26 cellular contexts compared by ENCODE assay signal in the genomic region with DNA sequence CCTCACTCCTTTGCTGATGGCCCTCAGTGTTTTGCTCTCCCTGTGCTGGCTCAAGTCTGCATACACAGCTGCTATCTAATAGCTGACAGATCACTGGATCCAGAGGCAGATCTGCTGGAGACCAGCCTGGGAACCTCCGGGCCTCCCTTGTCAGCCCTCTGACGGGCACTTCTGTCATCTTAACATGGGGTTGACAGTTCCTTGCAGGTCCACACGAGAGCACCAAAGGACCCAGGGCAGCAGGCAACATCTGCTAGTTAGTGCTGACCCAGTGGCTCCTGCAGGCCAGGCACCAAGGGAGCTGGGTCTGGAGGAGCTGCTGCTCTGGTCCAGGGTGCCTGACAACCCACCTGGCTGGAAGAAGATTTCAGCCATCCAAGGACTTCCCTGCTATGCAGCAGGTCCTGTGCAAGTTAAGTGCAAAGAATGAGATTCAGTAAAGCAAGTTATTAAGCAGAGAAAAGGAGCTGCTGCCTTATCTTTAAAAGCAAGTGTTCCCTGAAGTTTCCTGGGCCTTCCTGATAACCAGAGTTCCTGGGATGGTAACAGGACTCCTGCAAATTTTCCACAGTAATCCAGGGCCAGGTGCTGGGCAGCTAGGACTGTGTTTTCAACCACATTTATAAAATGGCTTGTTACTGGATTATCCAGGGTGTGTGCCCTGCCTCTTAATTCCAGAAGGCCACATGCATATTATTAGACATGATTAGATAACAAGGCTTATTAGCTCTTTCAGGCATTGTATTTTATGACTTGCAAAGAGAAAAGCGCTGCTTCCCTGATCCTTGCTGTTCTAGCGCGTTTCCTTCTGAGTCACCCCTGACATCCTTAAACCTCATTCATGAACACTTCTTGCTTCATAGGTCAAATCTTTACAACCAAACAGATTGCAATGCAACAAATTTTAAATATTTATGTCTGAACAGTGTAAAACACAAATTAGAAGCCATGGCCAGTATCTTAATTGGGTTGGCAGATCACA.
DNase-seq lines count a peak whose midpoint lies in the region; FAIRE-seq and TF ChIP-seq lines count a peak whose summit lies in the region.
"Had no signal": no experiment of that assay in that cellular context is flagged by ENCODE, and none has a peak within 500 bp of the region (broad histone marks: within the 10 kb centered on the region; RNA-seq: fewer than 3 reads in every experiment).

No MANE protein-coding gene starts in this region.

- FAIRE-seq in small intestine (lab: Jason Lieb, UNC) (no peak), frontal cortex (lab: Jason Lieb, UNC) (no peak), urothelium cell line (lab: Jason Lieb, UNC) (no peak)
- FAIRE-seq: A549 had no signal

- no peaks in the 10 kb centered on the region for H3K9me3 ChIP-seq in cardiac muscle cell (ENCODE audit: low read depth)
- no peaks in the 10 kb centered on the region for H3K9me3 ChIP-seq in right atrium auricular region
- 0 out of 2 replicates have a peak, but pooled peaks cover 5% of the 10 kb centered on the region for H3K9me3 ChIP-seq in SJCRH30 (replicated peaks)
- H3K9me3 ChIP-seq in small intestine (ENCODE audit: control insufficient read depth, low read depth), result no peaks in the 10 kb centered on the region
- H3K9me3 ChIP-seq: A549, colonic mucosa, tibial nerve had no signal

- H3K4me3 ChIP-seq in cardiac muscle cell, result no peak overlapping the region
- H3K4me3 ChIP-seq in right atrium auricular region, result no peak overlapping the region
- H3K4me3 ChIP-seq in SJCRH30, result no peak overlapping the region
- no peak overlapping the region for H3K4me3 ChIP-seq in fibroblast of mammary gland (ENCODE audit: control insufficient read depth, low read depth, low read length)
- H3K4me3 ChIP-seq in small intestine (ENCODE audit: low read depth in 1 of 2, low read length in 2 of 2), result no peak overlapping the region
- H3K4me3 ChIP-seq: A549, colonic mucosa, tibial nerve had no signal

- 21 to 60% (median 46%) methylated on average over 6 of the region's 6 CpGs for WGBS in small intestine, 3 donors

- DNase-seq in cardiac muscle cell (ENCODE audit: low read depth in 1 of 2, low spot score in 1 of 2) (peak; percentile 39 to 65), right atrium auricular region (ENCODE audit: low spot score) (no peak), SJCRH30 (peak; percentile 67 to 88), fibroblast of mammary gland (ENCODE audit: low read depth) (peak; percentile 44), small intestine (peak; percentile 74), DMS153 (lab: John Stamatoyannopoulos, UW) (no peak), frontal cortex (ENCODE audit: low spot score in 2 of 2) (no peak), urothelium cell line (ENCODE audit: low spot score) (no peak)
- DNase-seq: activated CD4-positive, alpha-beta T cell treated with anti-CD3 and anti-CD28 coated beads, Interleukin-2, amount 50 U/mL, for 4 hours; activated CD4-positive, CD25-positive, alpha-beta regulatory T cell; activated naive CD4-positive, alpha-beta T cell treated with anti-CD3 and anti-CD28 coated beads, Interleukin-2, amount 50 U/mL, for 16 hours; amygdala; CD8-positive, alpha-beta T cell; colonic mucosa; effector memory CD4-positive, alpha-beta T cell; islet precursor cell; Karpas-422; MV-4-11; naive thymus-derived CD8-positive, alpha-beta T cell; NCI-H187 treated with DMSO at 0.1 percent for 48 hours; NCI-H2227 treated with DMSO at 0.1 percent for 48 hours; NCI-H69; stimulated activated CD4-positive, alpha-beta T cell treated with anti-CD3 and anti-CD28 coated beads, Interleukin-2, amount 100 ng/mL, for 24 hours; T-cell had no signal

- H3K4me1 ChIP-seq in cardiac muscle cell (ENCODE audit: low read depth) (peaks cover 29% of the 10 kb centered on the region), right atrium auricular region (no peaks in the 10 kb centered on the region), SJCRH30 (peaks cover 63% of the 10 kb centered on the region), small intestine (ENCODE audit: control insufficient read depth in 2 of 2, insufficient read depth in 1 of 2, low read depth in 1 of 2, low read length in 1 of 2) (no peaks in the 10 kb centered on the region)
- H3K4me1 ChIP-seq: A549, colonic mucosa had no signal

- H3K36me3 ChIP-seq in cardiac muscle cell (no peaks in the 10 kb centered on the region), right atrium auricular region (no peaks in the 10 kb centered on the region), SJCRH30 (no peaks in the 10 kb centered on the region), small intestine (ENCODE audit: control insufficient read depth in 2 of 2, insufficient read depth in 2 of 2, low read length in 2 of 2) (no peaks in the 10 kb centered on the region)
- H3K36me3 ChIP-seq: colonic mucosa had no signal

- H3K27me3 ChIP-seq in cardiac muscle cell, result no peaks in the 10 kb centered on the region
- no peaks in the 10 kb centered on the region for H3K27me3 ChIP-seq in right atrium auricular region
- H3K27me3 ChIP-seq in SJCRH30, result no peaks in the 10 kb centered on the region
- no peaks in the 10 kb centered on the region for H3K27me3 ChIP-seq in small intestine (ENCODE audit: control insufficient read depth in 2 of 2, insufficient read depth in 2 of 2, low read length in 2 of 2)
- H3K27me3 ChIP-seq: colonic mucosa, tibial nerve had no signal

- H3K27ac ChIP-seq in cardiac muscle cell (peak overlapping the region; percentile 65), right atrium auricular region (no peak overlapping the region), SJCRH30 (peak overlapping the region; percentile 73), small intestine (ENCODE audit: low read depth in 1 of 2, low read length in 1 of 2) (no peak overlapping the region)
- H3K27ac ChIP-seq: A549, colonic mucosa, tibial nerve had no signal

- no peak for TF ChIP-seq CTCF in cardiac muscle cell (IDR thresholded peaks at IDR 0.05; ENCODE audit: low read depth, low read length)
- TF ChIP-seq CTCF in right atrium auricular region (IDR thresholded peaks at IDR 0.05), result no peak
- TF ChIP-seq CTCF in fibroblast of mammary gland (conservative IDR thresholded peaks at IDR 0.05; ENCODE audit: control insufficient read depth, insufficient read depth, low read depth, low read length), result no peak

Comparison
In these comparisons a context has a peak if more than half of its experiments do, and no peak if none do; other contexts are left out.
1. DNase-seq: peak in cardiac muscle cell (2 of 2), SJCRH30 (2 of 2), fibroblast of mammary gland (single experiment) and small intestine (single experiment); none in right atrium auricular region (single experiment), DMS153 (single experiment), frontal cortex (0 of 2) and urothelium cell line (single experiment).
2. H3K27ac ChIP-seq: peak in cardiac muscle cell (single experiment) and SJCRH30 (single experiment); none in right atrium auricular region (0 of 2) and small intestine (0 of 2).